In the genomic region with DNA sequence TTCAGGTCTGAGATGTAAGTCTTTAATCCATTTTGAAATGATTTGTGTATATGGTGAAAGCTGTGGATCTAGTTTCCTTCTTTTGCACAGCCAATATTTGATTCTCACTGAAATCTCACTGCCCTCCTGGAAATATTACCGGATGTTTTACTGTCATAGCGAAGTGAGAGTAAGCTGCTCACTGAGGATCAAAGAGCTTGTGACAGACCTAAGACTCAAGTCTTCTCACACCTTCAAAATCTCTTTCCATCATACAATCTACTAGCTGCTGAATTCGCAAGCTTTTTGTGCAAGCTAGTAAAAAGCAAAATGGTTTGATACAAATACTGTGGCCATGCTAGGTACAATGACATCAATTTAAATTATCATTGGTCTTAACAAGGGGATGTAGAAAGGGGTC, we compare ENCODE assay signal across 13 cellular contexts. TPM values are rescaled to one million over a fixed set of nuclear protein-coding genes. Genes with fewer than 3 reads are reported as not detected.
"Had no signal": no experiment of that assay in that cellular context is flagged by ENCODE, and none has a peak within 500 bp of the region (broad histone marks: within the 10 kb centered on the region; RNA-seq: fewer than 3 reads in every experiment).

No MANE protein-coding gene starts in this region.

- ATAC-seq: activated T-helper 17 cell treated with anti-CD3 and anti-CD28 coated beads, Interleukin-2, amount 50 U/mL, for 72 hours; effector memory CD8-positive, alpha-beta T cell; naive thymus-derived CD4-positive, alpha-beta T cell; stimulated activated effector memory CD8-positive, alpha-beta T cell treated with anti-CD3 and anti-CD28 coated beads, Interleukin-12 subunit alpha, Interleukin-12 subunit beta, amount 100 ng/mL, for 72 hours had no signal

- H3K9me3 ChIP-seq: transverse colon had no signal

- H3K27me3 ChIP-seq: brain microvascular endothelial cell had no signal

- H3K4me3 Mint-ChIP-seq: activated T-helper 17 cell treated with anti-CD3 and anti-CD28 coated beads, Interleukin-2, amount 50 U/mL, for 72 hours; effector memory CD8-positive, alpha-beta T cell; naive thymus-derived CD4-positive, alpha-beta T cell; stimulated activated effector memory CD8-positive, alpha-beta T cell treated with anti-CD3 and anti-CD28 coated beads, Interleukin-12 subunit alpha, Interleukin-12 subunit beta, amount 100 ng/mL, for 72 hours had no signal

- DNase-seq: activated CD4-positive, CD25-positive, alpha-beta regulatory T cell treated with anti-CD3 and anti-CD28 coated beads, Interleukin-2, amount 50 U/mL, for 72 hours; activated naive CD4-positive, alpha-beta T cell treated with Interleukin-2 at 50 U/mL for 16 hours; anterior cingulate cortex; brain microvascular endothelial cell; dermis blood vessel endothelial cell; effector memory CD8-positive, alpha-beta T cell; head of caudate nucleus; naive thymus-derived CD4-positive, alpha-beta T cell; substantia nigra; T-helper 9 cell; transverse colon had no signal

- H3K9me3 Mint-ChIP-seq: activated T-helper 17 cell treated with anti-CD3 and anti-CD28 coated beads, Interleukin-2, amount 50 U/mL, for 72 hours; stimulated activated effector memory CD8-positive, alpha-beta T cell treated with anti-CD3 and anti-CD28 coated beads, Interleukin-12 subunit alpha, Interleukin-12 subunit beta, amount 100 ng/mL, for 72 hours had no signal

- H3K36me3 Mint-ChIP-seq: stimulated activated effector memory CD8-positive, alpha-beta T cell treated with anti-CD3 and anti-CD28 coated beads, Interleukin-12 subunit alpha, Interleukin-12 subunit beta, amount 100 ng/mL, for 72 hours had no signal

- H3K27ac Mint-ChIP-seq: activated T-helper 17 cell treated with anti-CD3 and anti-CD28 coated beads, Interleukin-2, amount 50 U/mL, for 72 hours; effector memory CD8-positive, alpha-beta T cell; naive thymus-derived CD4-positive, alpha-beta T cell; stimulated activated effector memory CD8-positive, alpha-beta T cell treated with anti-CD3 and anti-CD28 coated beads, Interleukin-12 subunit alpha, Interleukin-12 subunit beta, amount 100 ng/mL, for 72 hours had no signal

- H3K27ac ChIP-seq: brain microvascular endothelial cell, transverse colon had no signal

- H3K4me1 ChIP-seq: transverse colon had no signal

- H3K4me3 ChIP-seq: transverse colon had no signal

- H3K36me3 ChIP-seq: brain microvascular endothelial cell, transverse colon had no signal

RNA-seq across cellular contexts. Expression of a gene that starts 3.9 kb away (rescaled TPM):
- polyA plus RNA-seq: naive thymus-derived CD4-positive, alpha-beta T cell had no signal
